ENCODE assay signal across 8 cellular contexts in genomic region chr14:104694475-104694950, GRCh38. TPM values are rescaled to one million over a fixed set of nuclear protein-coding genes. Genes with fewer than 3 reads are reported as not detected.
DNase-seq lines count a peak whose midpoint lies in the region; ATAC-seq and TF ChIP-seq lines count a peak whose summit lies in the region.

No MANE protein-coding gene starts in this region.

- peaks cover 82% of the 10 kb centered on the region for H4K20me1 ChIP-seq in osteoblast (ENCODE audit: insufficient read depth, low read length)

- H3K4me3 Mint-ChIP-seq in activated CD4-positive, alpha-beta memory T cell treated with anti-CD3 and anti-CD28 coated beads for 36 hours = peak overlapping the region; percentile 49
- peak overlapping the region; percentile 63 to 79 for H3K4me3 Mint-ChIP-seq in stimulated activated naive CD8-positive, alpha-beta T cell treated with anti-CD3 and anti-CD28 coated beads, Interleukin-15, amount 100 ng/mL, for 72 hours

- H3K4me3 ChIP-seq in osteoblast (ENCODE audit: insufficient read depth, low read length) = no peak overlapping the region
- no peak overlapping the region for H3K4me3 ChIP-seq in SJCRH30

- H3K4me1 ChIP-seq in osteoblast (ENCODE audit: insufficient read depth, low read length) = peaks cover 11% of the 10 kb centered on the region
- no peaks in the 10 kb centered on the region; the same call in 1 of the 2 replicates for H3K4me1 ChIP-seq in SJCRH30

- peaks cover 10% of the 10 kb centered on the region for H3K36me3 ChIP-seq in osteoblast (ENCODE audit: insufficient read depth, low read length)
- 0 out of 2 replicates have a peak, but pooled peaks cover 2% of the 10 kb centered on the region for H3K36me3 ChIP-seq in SJCRH30

- CTCF ChIA-PET in activated CD4-positive, alpha-beta memory T cell treated with anti-CD3 and anti-CD28 coated beads for 36 hours (lab: Charles Lee) = interaction anchor here (1.9 to 3.7 kb wide), 2 partner anchors 15 to 29 kb away, joined by 6 to 10 read pairs; partner anchors contain the start of gene ADSS1

- H3K79me2 ChIP-seq in osteoblast (ENCODE audit: insufficient read depth, low read length) = peaks cover 100% of the 10 kb centered on the region

- H3K27me3 Mint-ChIP-seq in activated CD4-positive, alpha-beta memory T cell treated with anti-CD3 and anti-CD28 coated beads for 36 hours = no peaks in the 10 kb centered on the region
- no peaks in the 10 kb centered on the region for H3K27me3 Mint-ChIP-seq in stimulated activated naive CD8-positive, alpha-beta T cell treated with anti-CD3 and anti-CD28 coated beads, Interleukin-15, amount 100 ng/mL, for 72 hours

- H3K4me2 ChIP-seq in osteoblast (ENCODE audit: insufficient read depth, low read length) = no peak overlapping the region

- H3K9me3 Mint-ChIP-seq in activated CD4-positive, alpha-beta memory T cell treated with anti-CD3 and anti-CD28 coated beads for 36 hours = no peaks in the 10 kb centered on the region
- no peaks in the 10 kb centered on the region for H3K9me3 Mint-ChIP-seq in stimulated activated naive CD8-positive, alpha-beta T cell treated with anti-CD3 and anti-CD28 coated beads, Interleukin-15, amount 100 ng/mL, for 72 hours

- no peaks in the 10 kb centered on the region for H3K9me3 ChIP-seq in osteoblast (ENCODE audit: low read depth, low read length)
- H3K9me3 ChIP-seq in SJCRH30 (replicated peaks) = no peaks in the 10 kb centered on the region

- no peak for TF ChIP-seq CTCF in osteoblast (IDR thresholded peaks at IDR 0.05; ENCODE audit: extremely low read depth, low read depth, low read length)

- no peaks in the 10 kb centered on the region for H3K27me3 ChIP-seq in osteoblast (ENCODE audit: insufficient read depth, low read length)
- H3K27me3 ChIP-seq in SJCRH30 = no peaks in the 10 kb centered on the region

- H3K27ac ChIP-seq in osteoblast (ENCODE audit: low read depth, low read length) = no peak overlapping the region
- no peak overlapping the region for H3K27ac ChIP-seq in SJCRH30

- POLR2A ChIA-PET in activated CD4-positive, alpha-beta memory T cell treated with anti-CD3 and anti-CD28 coated beads for 36 hours (lab: Charles Lee) = no interaction called here

- peaks cover 9% of the 10 kb centered on the region for H3K36me3 Mint-ChIP-seq in activated CD4-positive, alpha-beta memory T cell treated with anti-CD3 and anti-CD28 coated beads for 36 hours

- H3K27ac Mint-ChIP-seq in activated CD4-positive, alpha-beta memory T cell treated with anti-CD3 and anti-CD28 coated beads for 36 hours = peak overlapping the region; percentile 80
- peak overlapping the region; percentile 97 for H3K27ac Mint-ChIP-seq in stimulated activated naive CD8-positive, alpha-beta T cell treated with anti-CD3 and anti-CD28 coated beads, Interleukin-15, amount 100 ng/mL, for 72 hours

- peaks cover 41% of the 10 kb centered on the region for H3K4me1 Mint-ChIP-seq in activated CD4-positive, alpha-beta memory T cell treated with anti-CD3 and anti-CD28 coated beads for 36 hours (ENCODE audit: low read depth)
- H3K4me1 Mint-ChIP-seq in stimulated activated naive CD8-positive, alpha-beta T cell treated with anti-CD3 and anti-CD28 coated beads, Interleukin-15, amount 100 ng/mL, for 72 hours = peaks cover 74% of the 10 kb centered on the region

- DNase-seq in NCI-H2107 treated with DMSO at 0.1 percent for 48 hours (lab: John Stamatoyannopoulos, UW; ENCODE audit: unreplicated experiment) = peak; percentile 97
- no peak for DNase-seq in NCI-H2107 (lab: John Stamatoyannopoulos, UW)
- DNase-seq in activated CD4-positive, alpha-beta memory T cell treated with anti-CD3 and anti-CD28 coated beads for 36 hours = no peak
- DNase-seq in inferior parietal cortex (ENCODE audit: extremely low spot score) = peak; percentile 74
- no peak for DNase-seq in stimulated activated naive CD8-positive, alpha-beta T cell treated with anti-CD3 and anti-CD28 coated beads, Interleukin-15, amount 100 ng/mL, for 72 hours
- DNase-seq in KBM-7 = no peak
- DNase-seq in osteoblast (ENCODE audit: insufficient read length, low spot score, missing footprints) = no peak
- no peak for DNase-seq in SJCRH30

- in situ Hi-C loops in KBM-7 (cut with MboI; ENCODE audit: low pct_unique_long_range_greater_than_20kb, low sequenced_read_pairs) = no loop called here

- ATAC-seq in stimulated activated naive CD8-positive, alpha-beta T cell treated with anti-CD3 and anti-CD28 coated beads, Interleukin-15, amount 100 ng/mL, for 72 hours = no peak

- intact Hi-C loops in activated CD4-positive, alpha-beta memory T cell treated with anti-CD3 and anti-CD28 coated beads for 36 hours (cut with micrococcal nuclease) = loop anchor here (2.0 kb wide), 1 partner anchor 18 kb away; no protein-coding TSS in a partner anchor

- H2AFZ ChIP-seq in osteoblast (ENCODE audit: low read length) = no peak overlapping the region

RNA-seq across cellular contexts. Expression of gene INF2, which starts 5.1 kb away (rescaled TPM):
- 10 to 100 TPM; 66.7 to 71.5 TPM for total RNA-seq in activated CD4-positive, alpha-beta memory T cell treated with anti-CD3 and anti-CD28 coated beads for 36 hours
- 46.6 and 49.2 TPM in 2 replicates for total RNA-seq in osteoblast
- total RNA-seq in SJCRH30 (2014; rRNA removed; shearing (Covaris generic)) = 36.9 and 38.3 TPM in 2 replicates

RNA-seq across cellular contexts. Expression of gene ADSS1, which starts 29.5 kb away (rescaled TPM):
- 1 to 10 TPM; 2.3 to 3.3 TPM for total RNA-seq in activated CD4-positive, alpha-beta memory T cell treated with anti-CD3 and anti-CD28 coated beads for 36 hours
- total RNA-seq in osteoblast = 2.1 and 4.3 TPM in 2 replicates
- 0.58 and 1.2 TPM in 2 replicates for total RNA-seq in SJCRH30 (2014; rRNA removed; shearing (Covaris generic))

RNA-seq across cellular contexts. Expression of gene SIVA1, which starts 58.4 kb away (rescaled TPM):
- total RNA-seq in activated CD4-positive, alpha-beta memory T cell treated with anti-CD3 and anti-CD28 coated beads for 36 hours = 100 to 1,000 TPM in 1 of 2 experiments, 10 to 100 TPM in 1; 97.6 to 109 TPM
- total RNA-seq in osteoblast = 57.2 and 62.2 TPM in 2 replicates
- 105 and 157 TPM in 2 replicates for total RNA-seq in SJCRH30 (2014; rRNA removed; shearing (Covaris generic))

Comparison
In these comparisons a context has a peak if more than half of its experiments do, and no peak if none do; other contexts are left out.
1. DNase-seq: peak in NCI-H2107 treated with DMSO at 0.1 percent for 48 hours (single experiment) and inferior parietal cortex (single experiment); none in NCI-H2107 (single experiment), activated CD4-positive, alpha-beta memory T cell treated with anti-CD3 and anti-CD28 coated beads for 36 hours (single experiment), stimulated activated naive CD8-positive, alpha-beta T cell treated with anti-CD3 and anti-CD28 coated beads, Interleukin-15, amount 100 ng/mL, for 72 hours (0 of 2), KBM-7 (single experiment), osteoblast (single experiment) and SJCRH30 (0 of 2).